ENCODE assay signal across 8 cellular contexts in genomic region chr22:26673485-26673884, GRCh38. TPM values are rescaled to one million over a fixed set of nuclear protein-coding genes. Genes with fewer than 3 reads are reported as not detected.
DNase-seq lines count a peak whose midpoint lies in the region; ATAC-seq and TF ChIP-seq lines count a peak whose summit lies in the region.

No MANE protein-coding gene starts in this region.

- no peaks in the 10 kb centered on the region for H3K36me3 ChIP-seq in skeletal muscle tissue (ENCODE audit: control insufficient read depth in 3 of 3, insufficient read depth in 3 of 3, low read length in 3 of 3)

- peak overlapping the region; percentile 96 for H3K4me3 Mint-ChIP-seq in activated T-cell treated with anti-CD3 and anti-CD28 coated beads, Interleukin-2, amount 50 U/mL, for 4 hours

- H3K27me3 ChIP-seq in foreskin keratinocyte = no peaks in the 10 kb centered on the region
- peaks cover 0 to 2% (median 0%) of the 10 kb centered on the region in 3 donors for H3K27me3 ChIP-seq in skeletal muscle tissue (ENCODE audit: control insufficient read depth in 3 of 3, insufficient read depth in 3 of 3, low read length in 3 of 3)

- no peak for TF ChIP-seq CTCF in foreskin keratinocyte (conservative IDR thresholded peaks at IDR 0.05)

- H3K9me3 Mint-ChIP-seq in activated T-cell treated with anti-CD3 and anti-CD28 coated beads, Interleukin-2, amount 50 U/mL, for 4 hours = no peaks in the 10 kb centered on the region

- H3K4me1 Mint-ChIP-seq in activated T-cell treated with anti-CD3 and anti-CD28 coated beads, Interleukin-2, amount 50 U/mL, for 4 hours (ENCODE audit: low read depth) = peaks cover 86% of the 10 kb centered on the region

- H3K36me3 Mint-ChIP-seq in activated T-cell treated with anti-CD3 and anti-CD28 coated beads, Interleukin-2, amount 50 U/mL, for 4 hours (ENCODE audit: insufficient read depth) = peaks cover 5% of the 10 kb centered on the region

- H3K27me3 Mint-ChIP-seq in activated T-cell treated with anti-CD3 and anti-CD28 coated beads, Interleukin-2, amount 50 U/mL, for 4 hours (ENCODE audit: low read depth) = no peaks in the 10 kb centered on the region

- peak; percentile 8 to 16 for ATAC-seq in activated T-cell treated with anti-CD3 and anti-CD28 coated beads, Interleukin-2, amount 50 U/mL, for 4 hours
- ATAC-seq in foreskin keratinocyte (peak; percentile 53), GM21576 (IDR thresholded peaks at IDR 0.05; ENCODE audit: unreplicated experiment) (no peak), HG03520 (IDR thresholded peaks at IDR 0.05; ENCODE audit: unreplicated experiment) (no peak), HG03175 (IDR thresholded peaks at IDR 0.05; ENCODE audit: unreplicated experiment) (no peak)

- DNase-seq in NCI-H1417 (lab: John Stamatoyannopoulos, UW) = peak in 2 of 3 experiments; percentile 53 to 79
- no peak for DNase-seq in NCI-H1417 treated with DMSO at 0.1 percent for 48 hours (lab: John Stamatoyannopoulos, UW)
- peak; percentile 31 for DNase-seq in activated T-cell treated with anti-CD3 and anti-CD28 coated beads, Interleukin-2, amount 50 U/mL, for 4 hours
- DNase-seq in foreskin keratinocyte = peak; percentile 89 to 92

- peaks cover 19% of the 10 kb centered on the region for H3K4me1 ChIP-seq in foreskin keratinocyte
- peaks cover 27 to 33% (median 30%) of the 10 kb centered on the region in 3 donors for H3K4me1 ChIP-seq in skeletal muscle tissue (ENCODE audit: control insufficient read depth in 3 of 3, insufficient read depth in 3 of 3, low read length in 3 of 3)

- H3K9me3 ChIP-seq in skeletal muscle tissue (ENCODE audit: control insufficient read depth in 3 of 3, low read length in 3 of 3) = no peaks in the 10 kb centered on the region

- H3K27ac ChIP-seq in foreskin keratinocyte (peak overlapping the region; percentile 98), skeletal muscle tissue (ENCODE audit: low read depth, low read length) (peak overlapping the region; percentile 97)

- peak overlapping the region; percentile 99 for H3K4me3 ChIP-seq in skeletal muscle tissue (ENCODE audit: low read length in 3 of 3)

- H3K9ac ChIP-seq in skeletal muscle tissue (ENCODE audit: low read depth in 1 of 3, low read length in 3 of 3) = peak overlapping the region; percentile 94 to 97 (median 97)

RNA-seq across cellular contexts. Expression of gene MIAT, which starts 16.1 kb away (rescaled TPM):
- 10 to 100 TPM in 1 of 3 donors, 1 to 10 TPM in 2; 3.4 to 11.4 (median 9.8) TPM for total RNA-seq in activated T-cell treated with anti-CD3 and anti-CD28 coated beads, Interleukin-2, amount 50 U/mL, for 4 hours
- total RNA-seq in foreskin keratinocyte = 0.28 and 0.37 TPM in 2 replicates
- polyA plus RNA-seq in foreskin keratinocyte = 0.02 and 0.04 TPM in 2 replicates
- total RNA-seq in skeletal muscle tissue = 0.52 TPM

RNA-seq across cellular contexts. Expression of gene CRYBA4, which starts 51.7 kb away (rescaled TPM):
- total RNA-seq in activated T-cell treated with anti-CD3 and anti-CD28 coated beads, Interleukin-2, amount 50 U/mL, for 4 hours = not detected
- not detected in 2 replicates for total RNA-seq in foreskin keratinocyte
- not detected in 2 replicates for polyA plus RNA-seq in foreskin keratinocyte
- total RNA-seq in skeletal muscle tissue = not detected

RNA-seq across cellular contexts. Expression of gene CRYBB1, which starts 55.7 kb away (rescaled TPM):
- not detected for total RNA-seq in activated T-cell treated with anti-CD3 and anti-CD28 coated beads, Interleukin-2, amount 50 U/mL, for 4 hours
- total RNA-seq in foreskin keratinocyte (not detected in 2 replicates), skeletal muscle tissue (1.0 TPM)
- polyA plus RNA-seq in foreskin keratinocyte = not detected in 2 replicates

Comparison
In these comparisons a context has a peak if more than half of its experiments do, and no peak if none do; other contexts are left out.
1. ATAC-seq: peak in activated T-cell treated with anti-CD3 and anti-CD28 coated beads, Interleukin-2, amount 50 U/mL, for 4 hours (2 of 2) and foreskin keratinocyte (single experiment); none in GM21576 (single experiment), HG03520 (single experiment) and HG03175 (single experiment).